ENCODE assay signal across 22 cellular contexts in the genomic region with DNA sequence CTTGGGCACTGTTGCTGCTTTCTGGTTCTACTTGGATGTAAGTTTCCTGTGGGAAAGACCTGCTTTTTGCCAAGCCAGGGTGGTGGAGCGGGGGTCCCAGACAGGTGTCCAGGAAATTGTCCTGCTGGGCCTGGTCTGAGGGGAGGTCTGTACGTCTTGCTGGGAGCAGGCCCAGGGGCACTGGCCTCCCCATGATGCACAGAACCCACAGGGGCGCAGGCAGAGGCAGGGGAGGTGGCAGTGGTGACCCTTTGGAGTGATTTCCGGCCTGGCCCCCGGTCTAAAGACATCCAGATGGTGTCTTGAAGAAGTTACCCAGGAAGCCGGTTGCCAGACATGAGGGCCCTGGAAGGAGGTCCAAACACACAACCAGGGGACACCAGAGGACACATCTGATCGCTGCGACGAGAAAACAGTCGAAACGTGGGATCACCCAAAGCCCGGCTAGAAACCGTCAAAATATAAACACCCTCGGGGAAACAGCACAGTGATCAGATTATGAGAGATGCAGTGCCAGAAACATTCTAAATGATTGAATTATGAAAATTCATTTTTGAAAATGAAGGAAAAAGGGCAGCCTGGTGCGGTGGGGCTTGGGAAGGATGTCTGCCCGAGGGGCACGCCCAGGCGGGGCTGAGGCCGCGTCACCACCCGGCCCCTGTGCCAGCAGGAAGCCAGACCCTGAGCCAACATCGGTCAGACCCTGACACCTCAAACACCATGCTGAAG. TPM values are rescaled to one million over a fixed set of nuclear protein-coding genes. Genes with fewer than 3 reads are reported as not detected.
"Had no signal": no experiment of that assay in that cellular context is flagged by ENCODE, and none has a peak within 500 bp of the region (broad histone marks: within the 10 kb centered on the region; RNA-seq: fewer than 3 reads in every experiment).

No MANE protein-coding gene starts in this region.

- H3K9me3 ChIP-seq: esophagus squamous epithelium, psoas muscle, right lobe of liver, stomach, testis, upper lobe of right lung had no signal

- H3K9me3 Mint-ChIP-seq: activated CD4-positive, alpha-beta memory T cell treated with anti-CD3 and anti-CD28 coated beads for 36 hours; activated naive CD8-positive, alpha-beta T cell treated with anti-CD3 and anti-CD28 coated beads for 36 hours; naive B cell had no signal

- DNase-seq: activated CD4-positive, alpha-beta memory T cell treated with anti-CD3 and anti-CD28 coated beads for 36 hours; activated CD4-positive, alpha-beta T cell treated with anti-CD3 and anti-CD28 coated beads for 1 hour; activated gamma-delta T cell treated with Interleukin-2 at 50 U/mL for 16 hours; activated naive CD8-positive, alpha-beta T cell treated with anti-CD3 and anti-CD28 coated beads for 36 hours; activated T-cell treated with anti-CD3 and anti-CD28 coated beads, Interleukin-2, amount 50 U/mL, for 48 hours; amygdala; cortex of kidney; effector CD4-positive, alpha-beta T cell; esophagus squamous epithelium; naive B cell; psoas muscle; right lobe of liver; stomach; testis; upper lobe of right lung had no signal

- H3K36me3 ChIP-seq: esophagus squamous epithelium, right lobe of liver, stomach, upper lobe of right lung had no signal

- H3K4me1 Mint-ChIP-seq: activated naive CD8-positive, alpha-beta T cell treated with anti-CD3 and anti-CD28 coated beads for 36 hours; naive B cell had no signal

- ATAC-seq: psoas muscle had no signal

- H3K4me3 Mint-ChIP-seq: activated CD4-positive, alpha-beta memory T cell treated with anti-CD3 and anti-CD28 coated beads for 36 hours; activated naive CD8-positive, alpha-beta T cell treated with anti-CD3 and anti-CD28 coated beads for 36 hours; brain; naive B cell had no signal

- H3K36me3 Mint-ChIP-seq: activated CD4-positive, alpha-beta memory T cell treated with anti-CD3 and anti-CD28 coated beads for 36 hours; activated naive CD8-positive, alpha-beta T cell treated with anti-CD3 and anti-CD28 coated beads for 36 hours; brain; naive B cell had no signal

- H3K27ac ChIP-seq: esophagus squamous epithelium, psoas muscle, right lobe of liver, SK-N-MC, stomach, testis, upper lobe of right lung had no signal

- H3K4me3 ChIP-seq: esophagus squamous epithelium, lung, psoas muscle, right lobe of liver, SK-N-MC, stomach, testis, upper lobe of right lung had no signal

- H3K27ac Mint-ChIP-seq: activated CD4-positive, alpha-beta memory T cell treated with anti-CD3 and anti-CD28 coated beads for 36 hours; activated naive CD8-positive, alpha-beta T cell treated with anti-CD3 and anti-CD28 coated beads for 36 hours; brain; naive B cell had no signal

- H3K27me3 ChIP-seq: right lobe of liver, stomach, testis, upper lobe of right lung had no signal

- H3K4me1 ChIP-seq: psoas muscle, right lobe of liver, testis, upper lobe of right lung had no signal

RNA-seq across cellular contexts. Expression of gene TMEM270, which starts 59.6 kb away (rescaled TPM):
- total RNA-seq: activated CD4-positive, alpha-beta memory T cell treated with anti-CD3 and anti-CD28 coated beads for 36 hours; activated naive CD8-positive, alpha-beta T cell treated with anti-CD3 and anti-CD28 coated beads for 36 hours; endothelial cell of umbilical vein; esophagus squamous epithelium; mononuclear cell; omental fat pad; psoas muscle; right lobe of liver; stomach; T-helper 1 cell treated with Interleukin-12 subunit alpha and Interleukin-12 subunit beta and Interleukin-4 antibody, amounts not matched to agents 30 ng/mL and 1 ng/mL, for 36 hours; upper lobe of right lung had no signal
- polyA plus RNA-seq: endothelial cell of umbilical vein, psoas muscle, stomach had no signal
